8 cellular contexts compared by ENCODE assay signal in genomic region chr1:63322944-63323865, GRCh38. TPM values are rescaled to one million over a fixed set of nuclear protein-coding genes. Genes with fewer than 3 reads are reported as not detected.
DNase-seq lines count a peak whose midpoint lies in the region; ATAC-seq and TF ChIP-seq lines count a peak whose summit lies in the region.

No MANE protein-coding gene starts in this region.

- peaks cover 55% of the 10 kb centered on the region for H3K4me1 Mint-ChIP-seq in activated CD4-positive, alpha-beta memory T cell treated with anti-CD3 and anti-CD28 coated beads, Interleukin-2, amount 10 ng/mL, durations not matched to agents 7 days and 5 days

- intact Hi-C loops in left ventricle myocardium inferior (cut with micrococcal nuclease), result no loop called here

- H3K27me3 ChIP-seq in left ventricle myocardium inferior (ENCODE audit: low read depth), result peaks cover 100% of the 10 kb centered on the region

- peak overlapping the region; percentile 29 for H3K27ac Mint-ChIP-seq in activated CD4-positive, alpha-beta memory T cell treated with anti-CD3 and anti-CD28 coated beads, Interleukin-2, amount 10 ng/mL, durations not matched to agents 7 days and 5 days

- H3K4me3 Mint-ChIP-seq in activated CD4-positive, alpha-beta memory T cell treated with anti-CD3 and anti-CD28 coated beads, Interleukin-2, amount 10 ng/mL, durations not matched to agents 7 days and 5 days, result peak overlapping the region; percentile 68

- CTCF ChIA-PET in activated CD4-positive, alpha-beta memory T cell treated with anti-CD3 and anti-CD28 coated beads, Interleukin-2, amount 10 ng/mL, durations not matched to agents 7 days and 5 days (lab: Charles Lee), result interaction anchor here (0.7 kb wide), 1 partner anchor 118 kb away, joined by 3 read pairs; no protein-coding TSS in a partner anchor

- H3K4me1 ChIP-seq in left ventricle myocardium inferior, result peaks cover 41% of the 10 kb centered on the region

- no peaks in the 10 kb centered on the region for H3K9me3 ChIP-seq in left ventricle myocardium inferior (replicated peaks)

- H3K27me3 Mint-ChIP-seq in activated CD4-positive, alpha-beta memory T cell treated with anti-CD3 and anti-CD28 coated beads, Interleukin-2, amount 10 ng/mL, durations not matched to agents 7 days and 5 days, result peaks cover 78% of the 10 kb centered on the region

- no peaks in the 10 kb centered on the region for H3K36me3 ChIP-seq in left ventricle myocardium inferior

- DNase-seq in ELF-1 (ENCODE audit: low read depth, low spot score) (peak; percentile 67), NCI-H1092 (lab: John Stamatoyannopoulos, UW) (peak; percentile 5), left ventricle myocardium inferior (no peak), KG1 (lab: John Stamatoyannopoulos, UW) (no peak)
- peak; percentile 51 for DNase-seq in activated CD4-positive, alpha-beta memory T cell treated with anti-CD3 and anti-CD28 coated beads, Interleukin-2, amount 10 ng/mL, durations not matched to agents 7 days and 5 days

- ATAC-seq in HG03045 (IDR thresholded peaks at IDR 0.05; ENCODE audit: unreplicated experiment), result no peak
- ATAC-seq in GM19452 (IDR thresholded peaks at IDR 0.05; ENCODE audit: unreplicated experiment), result no peak

- POLR2A ChIA-PET in activated CD4-positive, alpha-beta memory T cell treated with anti-CD3 and anti-CD28 coated beads, Interleukin-2, amount 10 ng/mL, durations not matched to agents 7 days and 5 days (lab: Charles Lee), result interaction anchor here (1.3 kb wide), 1 partner anchor 113 kb away, joined by 3 read pairs; no protein-coding TSS in a partner anchor

- no peak for TF ChIP-seq CTCF in left ventricle myocardium inferior (IDR thresholded peaks at IDR 0.05; ENCODE audit: borderline replicate concordance)

- H3K4me3 ChIP-seq in left ventricle myocardium inferior, result peak overlapping the region; percentile 65
- H3K4me3 ChIP-seq in skin epidermis, result peak overlapping the region; percentile 33 to 54 (median 42)

- H3K9me3 Mint-ChIP-seq in activated CD4-positive, alpha-beta memory T cell treated with anti-CD3 and anti-CD28 coated beads, Interleukin-2, amount 10 ng/mL, durations not matched to agents 7 days and 5 days, result peaks cover 8% of the 10 kb centered on the region

- peaks cover 31% of the 10 kb centered on the region for H3K36me3 Mint-ChIP-seq in activated CD4-positive, alpha-beta memory T cell treated with anti-CD3 and anti-CD28 coated beads, Interleukin-2, amount 10 ng/mL, durations not matched to agents 7 days and 5 days (ENCODE audit: low read depth)

- H3K27ac ChIP-seq in left ventricle myocardium inferior (replicated peaks) (peak overlapping the region; percentile 39), skin epidermis (peak overlapping the region in 3 of 21 experiments; percentile 2 to 17 (median 10))

RNA-seq across cellular contexts. Expression of gene FOXD3, which starts 0.8 kb away (rescaled TPM):
- total RNA-seq in activated CD4-positive, alpha-beta memory T cell treated with anti-CD3 and anti-CD28 coated beads, Interleukin-2, amount 10 ng/mL, durations not matched to agents 7 days and 5 days, result not detected
- total RNA-seq in left ventricle myocardium inferior, result 0.11 TPM

RNA-seq across cellular contexts. Expression of gene ALG6, which starts 44.2 kb away (rescaled TPM):
- 10 to 100 TPM; 21.7 to 23.8 TPM for total RNA-seq in activated CD4-positive, alpha-beta memory T cell treated with anti-CD3 and anti-CD28 coated beads, Interleukin-2, amount 10 ng/mL, durations not matched to agents 7 days and 5 days
- 4.0 TPM for total RNA-seq in left ventricle myocardium inferior

Comparison
In these comparisons a context has a peak if more than half of its experiments do, and no peak if none do; other contexts are left out.
1. DNase-seq: peak in ELF-1 (single experiment), NCI-H1092 (single experiment) and activated CD4-positive, alpha-beta memory T cell treated with anti-CD3 and anti-CD28 coated beads, Interleukin-2, amount 10 ng/mL, durations not matched to agents 7 days and 5 days (single experiment); none in left ventricle myocardium inferior (single experiment) and KG1 (single experiment).